29 cellular contexts compared by ENCODE assay signal in the genomic region with DNA sequence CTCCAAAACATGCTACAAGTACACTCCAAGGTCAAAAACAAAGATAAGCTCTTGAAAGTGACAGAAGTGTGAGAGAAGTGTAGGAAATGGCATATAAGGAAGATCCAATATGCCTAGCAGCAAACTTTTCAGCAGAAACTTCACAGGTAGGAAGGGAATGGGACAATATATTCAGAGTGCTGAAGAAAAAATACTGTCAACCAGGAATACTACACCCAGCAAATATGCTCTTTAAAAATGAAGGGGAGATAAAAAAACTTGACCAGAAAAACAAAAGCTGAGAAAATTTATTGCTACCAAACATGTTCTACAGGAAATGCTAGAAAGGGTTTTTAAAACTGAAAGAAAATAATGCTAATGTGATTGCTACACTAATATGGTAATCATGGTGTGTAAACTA. TPM values are rescaled to one million over a fixed set of nuclear protein-coding genes. Genes with fewer than 3 reads are reported as not detected.
"Had no signal": no experiment of that assay in that cellular context is flagged by ENCODE, and none has a peak within 500 bp of the region (broad histone marks: within the 10 kb centered on the region; RNA-seq: fewer than 3 reads in every experiment).

No MANE protein-coding gene starts in this region.

- DNase-seq: activated CD4-positive, alpha-beta memory T cell treated with anti-CD3 and anti-CD28 coated beads, Interleukin-2, amount 10 ng/mL, durations not matched to agents 7 days and 5 days; activated CD4-positive, alpha-beta T cell treated with anti-CD3 and anti-CD28 coated beads for 36 hours; activated CD4-positive, alpha-beta T cell treated with anti-CD3 and anti-CD28 coated beads, Interleukin-2, amount 10 ng/mL, durations not matched to agents 7 days and 5 days; activated CD4-positive, alpha-beta T cell treated with anti-CD3 and anti-CD28 coated beads, Interleukin-2, amount 50 U/mL, for 4 hours; activated CD4-positive, CD25-positive, alpha-beta regulatory T cell; activated CD4-positive, CD25-positive, alpha-beta regulatory T cell treated with anti-CD3 and anti-CD28 coated beads, Interleukin-2, amount 50 U/mL, for 72 hours; activated CD8-positive, alpha-beta memory T cell treated with anti-CD3 and anti-CD28 coated beads, Interleukin-2, amount 50 U/mL, for 48 hours; activated gamma-delta T cell; activated naive CD4-positive, alpha-beta T cell; activated naive CD4-positive, alpha-beta T cell treated with anti-CD3 and anti-CD28 coated beads, Interleukin-2, amount 10 ng/mL, durations not matched to agents 7 days and 5 days; activated naive CD8-positive, alpha-beta T cell treated with anti-CD3 and anti-CD28 coated beads, Interleukin-2, amount 50 U/mL, for 24 hours; activated T-cell treated with anti-CD3 and anti-CD28 coated beads for 4 hours; activated T-cell treated with anti-CD3 and anti-CD28 coated beads, Interleukin-2, amount 50 U/mL, for 24 hours; activated T-cell treated with anti-CD3 and anti-CD28 coated beads, Interleukin-2, amount 50 U/mL, for 72 hours; adrenal gland; cortex of kidney; dermis blood vessel endothelial cell; effector CD4-positive, alpha-beta T cell; effector memory CD8-positive, alpha-beta T cell; erythroblast; foreskin keratinocyte; gastrocnemius medialis; glutamatergic neuron; heart left ventricle; hypothalamus had no signal

- H3K27me3 Mint-ChIP-seq: activated CD4-positive, alpha-beta T cell treated with anti-CD3 and anti-CD28 coated beads for 36 hours; activated naive CD8-positive, alpha-beta T cell treated with anti-CD3 and anti-CD28 coated beads, Interleukin-2, amount 50 U/mL, for 24 hours; activated T-cell treated with anti-CD3 and anti-CD28 coated beads, Interleukin-2, amount 50 U/mL, for 24 hours; brain; effector memory CD8-positive, alpha-beta T cell had no signal

- H3K4me1 ChIP-seq: foreskin keratinocyte had no signal

- H3K27ac ChIP-seq: adrenal gland, ascending aorta, esophagus muscularis mucosa, foreskin keratinocyte, gastrocnemius medialis, heart left ventricle had no signal

- H3K27me3 ChIP-seq: adrenal gland, ascending aorta, esophagus muscularis mucosa, foreskin keratinocyte, heart left ventricle had no signal

- H3K4me3 ChIP-seq: adrenal gland, ascending aorta, esophagus muscularis mucosa, gastrocnemius medialis, heart left ventricle had no signal

- ATAC-seq: activated CD4-positive, alpha-beta T cell treated with anti-CD3 and anti-CD28 coated beads for 36 hours; activated naive CD4-positive, alpha-beta T cell treated with anti-CD3 and anti-CD28 coated beads, Interleukin-2, amount 50 U/mL, for 72 hours; activated naive CD8-positive, alpha-beta T cell treated with anti-CD3 and anti-CD28 coated beads, Interleukin-2, amount 50 U/mL, for 24 hours; activated T-cell treated with anti-CD3 and anti-CD28 coated beads, Interleukin-2, amount 50 U/mL, for 72 hours; effector memory CD8-positive, alpha-beta T cell; foreskin keratinocyte; gastrocnemius medialis; heart left ventricle had no signal

- H3K36me3 ChIP-seq: adrenal gland, ascending aorta, esophagus muscularis mucosa, gastrocnemius medialis, heart left ventricle had no signal

- H3K4me3 Mint-ChIP-seq: activated CD4-positive, alpha-beta memory T cell treated with anti-CD3 and anti-CD28 coated beads, Interleukin-2, amount 10 ng/mL, durations not matched to agents 7 days and 5 days; activated CD4-positive, alpha-beta T cell treated with anti-CD3 and anti-CD28 coated beads for 36 hours; activated CD4-positive, alpha-beta T cell treated with anti-CD3 and anti-CD28 coated beads, Interleukin-2, amount 10 ng/mL, durations not matched to agents 7 days and 5 days; activated naive CD8-positive, alpha-beta T cell treated with anti-CD3 and anti-CD28 coated beads, Interleukin-2, amount 50 U/mL, for 24 hours; activated T-cell treated with anti-CD3 and anti-CD28 coated beads, Interleukin-2, amount 50 U/mL, for 24 hours; activated T-cell treated with anti-CD3 and anti-CD28 coated beads, Interleukin-2, amount 50 U/mL, for 72 hours; brain; effector memory CD8-positive, alpha-beta T cell had no signal

- H3K27ac Mint-ChIP-seq: activated CD4-positive, alpha-beta memory T cell treated with anti-CD3 and anti-CD28 coated beads, Interleukin-2, amount 10 ng/mL, durations not matched to agents 7 days and 5 days; activated CD4-positive, alpha-beta T cell treated with anti-CD3 and anti-CD28 coated beads for 36 hours; activated naive CD4-positive, alpha-beta T cell treated with anti-CD3 and anti-CD28 coated beads, Interleukin-2, amount 10 ng/mL, durations not matched to agents 7 days and 5 days; activated naive CD8-positive, alpha-beta T cell treated with anti-CD3 and anti-CD28 coated beads, Interleukin-2, amount 50 U/mL, for 24 hours; activated T-cell treated with anti-CD3 and anti-CD28 coated beads, Interleukin-2, amount 50 U/mL, for 24 hours; activated T-cell treated with anti-CD3 and anti-CD28 coated beads, Interleukin-2, amount 50 U/mL, for 72 hours; brain; effector memory CD8-positive, alpha-beta T cell had no signal

RNA-seq across cellular contexts. Expression of a gene that starts 46.2 kb away (rescaled TPM):
- total RNA-seq: activated CD4-positive, alpha-beta memory T cell treated with anti-CD3 and anti-CD28 coated beads, Interleukin-2, amount 10 ng/mL, durations not matched to agents 7 days and 5 days; activated CD4-positive, alpha-beta T cell treated with anti-CD3 and anti-CD28 coated beads for 36 hours; activated CD4-positive, alpha-beta T cell treated with anti-CD3 and anti-CD28 coated beads, Interleukin-2, amount 10 ng/mL, durations not matched to agents 7 days and 5 days; activated naive CD4-positive, alpha-beta T cell treated with anti-CD3 and anti-CD28 coated beads, Interleukin-2, amount 50 U/mL, for 72 hours; activated T-cell treated with anti-CD3 and anti-CD28 coated beads, Interleukin-2, amount 50 U/mL, for 72 hours had no signal
